25 cellular contexts compared by ENCODE assay signal in the genomic region with DNA sequence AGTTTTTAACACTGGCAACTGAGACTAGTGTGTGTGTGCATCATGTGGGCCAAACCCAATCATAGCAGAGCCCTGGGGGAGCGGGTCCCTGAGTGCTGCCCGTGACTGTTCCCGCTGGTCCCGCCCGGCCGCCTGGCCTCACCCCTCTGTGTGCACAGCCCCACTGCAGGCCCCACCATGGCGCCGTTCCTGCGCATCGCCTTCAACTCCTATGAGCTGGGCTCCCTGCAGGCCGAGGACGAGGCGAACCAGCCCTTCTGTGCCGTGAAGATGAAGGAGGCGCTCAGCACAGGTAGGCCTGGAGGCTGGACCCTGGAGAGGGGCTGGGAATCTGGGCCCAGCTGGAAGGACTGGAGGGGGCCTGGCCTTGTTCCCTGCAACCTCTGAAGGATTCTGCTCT. TPM values are rescaled to one million over a fixed set of nuclear protein-coding genes. Genes with fewer than 3 reads are reported as not detected.
"Had no signal": no experiment of that assay in that cellular context is flagged by ENCODE, and none has a peak within 500 bp of the region (broad histone marks: within the 10 kb centered on the region; RNA-seq: fewer than 3 reads in every experiment).

No MANE protein-coding gene starts in this region.

- H3K4me3 ChIP-seq: coronary artery, gastrocnemius medialis, left lung, prostate gland, right atrium auricular region, sigmoid colon, thoracic aorta, tibial nerve, upper lobe of left lung, uterus had no signal

- H3K27me3 Mint-ChIP-seq: central memory CD8-positive, alpha-beta T cell; stimulated activated naive B cell treated with anti-CD40 and anti-IgM and Interleukin-4, amounts not matched to agents 10 μg/mL and 1 μg/mL and 100 μg/mL, for 72 hours; stimulated activated naive CD8-positive, alpha-beta T cell treated with anti-CD3 and anti-CD28 coated beads, Interleukin-15, Interleukin-2, amounts not matched to agents 100 ng/mL and 50 ng/mL, for 24 hours had no signal

- H3K36me3 Mint-ChIP-seq: natural killer cell had no signal

- DNase-seq: effector CD8-positive, alpha-beta T cell; endodermal cell; foreskin fibroblast; gastrocnemius medialis; head of caudate nucleus; left cardiac atrium; mammary epithelial cell; natural killer cell; sigmoid colon; stimulated activated CD4-positive, alpha-beta T cell treated with anti-CD3 and anti-CD28 coated beads, Interleukin-2, amount 100 ng/mL, for 24 hours; stimulated activated CD4-positive, alpha-beta T cell treated with anti-CD3 and anti-CD28 coated beads, Interleukin-4, amount 100 ng/mL, for 24 hours; stimulated activated naive B cell treated with anti-CD40 and anti-IgM and Interleukin-4, amounts not matched to agents 10 μg/mL and 1 μg/mL and 100 μg/mL, for 72 hours; uterus had no signal

- H3K27ac Mint-ChIP-seq: endodermal cell; natural killer cell; stimulated activated naive CD8-positive, alpha-beta T cell treated with anti-CD3 and anti-CD28 coated beads, Interleukin-15, Interleukin-2, amounts not matched to agents 100 ng/mL and 50 ng/mL, for 24 hours had no signal

- ATAC-seq: esophagus mucosa; gastrocnemius medialis; left cardiac atrium; left lung; natural killer cell; stimulated activated naive B cell treated with anti-CD40 and anti-IgM and Interleukin-4, amounts not matched to agents 10 μg/mL and 1 μg/mL and 100 μg/mL, for 72 hours had no signal

- H3K4me1 ChIP-seq: gastrocnemius medialis, prostate gland, sigmoid colon, uterus had no signal

- H3K4me3 Mint-ChIP-seq: central memory CD8-positive, alpha-beta T cell; endodermal cell; natural killer cell; stimulated activated naive B cell treated with anti-CD40 and anti-IgM and Interleukin-4, amounts not matched to agents 10 μg/mL and 1 μg/mL and 100 μg/mL, for 72 hours; stimulated activated naive CD8-positive, alpha-beta T cell treated with anti-CD3 and anti-CD28 coated beads, Interleukin-15, Interleukin-2, amounts not matched to agents 100 ng/mL and 50 ng/mL, for 24 hours had no signal

- H3K9me3 ChIP-seq: gastrocnemius medialis, left lung, prostate gland, right atrium auricular region, sigmoid colon, thoracic aorta, tibial nerve, upper lobe of left lung, uterus had no signal

- H3K9me3 Mint-ChIP-seq: central memory CD8-positive, alpha-beta T cell; endodermal cell; natural killer cell; stimulated activated naive B cell treated with anti-CD40 and anti-IgM and Interleukin-4, amounts not matched to agents 10 μg/mL and 1 μg/mL and 100 μg/mL, for 72 hours; stimulated activated naive CD8-positive, alpha-beta T cell treated with anti-CD3 and anti-CD28 coated beads, Interleukin-15, Interleukin-2, amounts not matched to agents 100 ng/mL and 50 ng/mL, for 24 hours had no signal

- H3K27ac ChIP-seq: coronary artery, epithelial cell of prostate, gastrocnemius medialis, left lung, prostate gland, right atrium auricular region, sigmoid colon, thoracic aorta, tibial nerve, upper lobe of left lung, uterus had no signal

- H3K4me1 Mint-ChIP-seq: endodermal cell had no signal

- H3K36me3 ChIP-seq: gastrocnemius medialis, uterus had no signal

- H3K27me3 ChIP-seq: gastrocnemius medialis, left lung, right atrium auricular region, sigmoid colon, tibial nerve, upper lobe of left lung, uterus had no signal

RNA-seq across cellular contexts. Expression of a gene that starts 17.2 kb away (rescaled TPM):
- polyA plus RNA-seq: neural cell had no signal
